ENCODE assay signal across 15 cellular contexts in genomic region chr5:113232667-113233066, GRCh38.
A peak's percentile ranks its signal among the peaks of the same experiment; 100 is the strongest.
DNase-seq lines count a peak whose midpoint lies in the region; ATAC-seq, FAIRE-seq and TF ChIP-seq lines count a peak whose summit lies in the region.
"Had no signal": no experiment of that assay in that cellular context is flagged by ENCODE, and none has a peak within 500 bp of the region (broad histone marks: within the 10 kb centered on the region; RNA-seq: fewer than 3 reads in every experiment).

No MANE protein-coding gene starts in this region.

- TF ChIP-seq POLR2A in endothelial cell of umbilical vein (IDR thresholded peaks at IDR 0.05; ENCODE audit: low read depth, low read length), result no peak

- CTCF ChIA-PET in endothelial cell of umbilical vein (lab: Charles Lee) (interaction anchor here (1.4 kb wide), 1 partner anchor 236 kb away, joined by 3 read pairs; no protein-coding TSS in a partner anchor), OCI-LY7 (lab: Charles Lee; ENCODE audit: unreplicated experiment) (no interaction called here)

- POLR2A ChIA-PET in endothelial cell of umbilical vein (lab: Charles Lee), result no interaction called here
- POLR2A ChIA-PET in OCI-LY7 (lab: Charles Lee), result no interaction called here

- H3K9me1 ChIP-seq in endothelial cell of umbilical vein (replicated peaks; ENCODE audit: control insufficient read depth, extremely low read depth, insufficient read depth, low read length), result peaks cover 3% of the 10 kb centered on the region

- no peaks in the 10 kb centered on the region for H3K36me3 ChIP-seq in endothelial cell of umbilical vein (ENCODE audit: control insufficient read depth in 2 of 2, extremely low read depth in 1 of 2, insufficient read depth in 2 of 2, low read length in 2 of 2)
- H3K36me3 ChIP-seq in mesendoderm (ENCODE audit: control insufficient read depth, insufficient read depth, low read length), result no peaks in the 10 kb centered on the region
- H3K36me3 ChIP-seq in OCI-LY7 (ENCODE audit: insufficient read depth, low read length), result no peaks in the 10 kb centered on the region
- H3K36me3 ChIP-seq: colonic mucosa, tibial nerve had no signal

- DNase-seq in DMS79 (lab: John Stamatoyannopoulos, UW), result peak; percentile 27
- DNase-seq in NCI-H69 (lab: John Stamatoyannopoulos, UW), result peak; percentile 82
- peak; percentile 60 for DNase-seq in endothelial cell of umbilical vein (ENCODE audit: low read depth, low spot score)
- no peak for DNase-seq in mesendoderm
- no peak for DNase-seq in OCI-LY7 (ENCODE audit: low spot score)
- DNase-seq in HK-2 (ENCODE audit: unreplicated experiment), result no peak
- DNase-seq in activated effector memory CD4-positive, alpha-beta T cell treated with anti-CD3 and anti-CD28 coated beads, Interleukin-2, amount 50 U/mL, for 16 hours, result no peak
- DNase-seq: activated CD4-positive, alpha-beta T cell treated with anti-CD3 and anti-CD28 coated beads for 36 hours; activated naive CD8-positive, alpha-beta T cell treated with anti-CD3 and anti-CD28 coated beads, Interleukin-2, amount 50 U/mL, for 24 hours; colonic mucosa; NCI-H2081 treated with DMSO at 0.1 percent for 48 hours; occipital lobe; PC-9 had no signal

- H3K4me2 ChIP-seq in endothelial cell of umbilical vein (ENCODE audit: insufficient read depth, low read length) (no peak overlapping the region), mesendoderm (ENCODE audit: low read length) (no peak overlapping the region), OCI-LY7 (ENCODE audit: low read length) (no peak overlapping the region)
- H3K4me2 ChIP-seq: PC-9 had no signal

- dilution Hi-C loops in endothelial cell of umbilical vein (cut with MboI; ENCODE audit: extremely low pct_ligation_motif_present, low sequenced_read_pairs), result no loop called here

- no peak overlapping the region for H2AK5ac ChIP-seq in mesendoderm (ENCODE audit: low read length)

- H3K56ac ChIP-seq in mesendoderm (ENCODE audit: low read length), result no peak overlapping the region

- no peak overlapping the region for H2BK5ac ChIP-seq in mesendoderm (ENCODE audit: low read length)

- ATAC-seq in GM21529 (IDR thresholded peaks at IDR 0.05; ENCODE audit: unreplicated experiment), result no peak
- ATAC-seq: activated CD4-positive, alpha-beta T cell treated with anti-CD3 and anti-CD28 coated beads for 36 hours; activated naive CD8-positive, alpha-beta T cell treated with anti-CD3 and anti-CD28 coated beads, Interleukin-2, amount 50 U/mL, for 24 hours had no signal

- H3K79me2 ChIP-seq in endothelial cell of umbilical vein (ENCODE audit: control insufficient read depth, insufficient read depth, low read length), result peaks cover 3% of the 10 kb centered on the region
- peaks cover 19% of the 10 kb centered on the region for H3K79me2 ChIP-seq in mesendoderm (ENCODE audit: control insufficient read depth, insufficient read depth, low read length)
- H3K79me2 ChIP-seq in OCI-LY7 (ENCODE audit: insufficient read depth, low read depth, low read length), result no peaks in the 10 kb centered on the region

- H3K23ac ChIP-seq in mesendoderm (ENCODE audit: low read length), result no peak overlapping the region

- peaks cover 15% of the 10 kb centered on the region for H3K4me1 ChIP-seq in endothelial cell of umbilical vein (ENCODE audit: control insufficient read depth, extremely low read depth, insufficient read depth, low read length)
- peaks cover 15% of the 10 kb centered on the region for H3K4me1 ChIP-seq in mesendoderm (ENCODE audit: control insufficient read depth, low read depth, low read length)
- H3K4me1 ChIP-seq in OCI-LY7 (ENCODE audit: insufficient read depth, low read length, poor library complexity, severe bottlenecking), result no peaks in the 10 kb centered on the region
- H3K4me1 ChIP-seq: colonic mucosa had no signal

- BruUV-seq in endothelial cell of umbilical vein (replicated peaks; lab: Mats Ljungman, UMichigan), result no TSS peak
- no TSS peak for BruUV-seq in OCI-LY7 (replicated peaks; lab: Mats Ljungman, UMichigan)

- H2BK120ac ChIP-seq in mesendoderm (ENCODE audit: low read depth, low read length), result no peak overlapping the region

- H3K4me3 ChIP-seq in endothelial cell of umbilical vein (replicated peaks in 1 of 3; ENCODE audit: insufficient read depth in 1 of 3, low read depth in 1 of 3, low read length in 3 of 3) (no peak overlapping the region), mesendoderm (ENCODE audit: low read length) (no peak overlapping the region), OCI-LY7 (ENCODE audit: low read depth, low read length, poor library complexity, severe bottlenecking) (no peak overlapping the region)
- H3K4me3 ChIP-seq: colonic mucosa, PC-9, tibial nerve had no signal

- H3K9me2 ChIP-seq in OCI-LY7 (ENCODE audit: insufficient read depth, low read length), result no peaks in the 10 kb centered on the region

- H2BK15ac ChIP-seq in mesendoderm (replicated peaks; ENCODE audit: low read depth), result no peak overlapping the region

- H2AFZ ChIP-seq in endothelial cell of umbilical vein (ENCODE audit: low read depth, low read length) (no peak overlapping the region), OCI-LY7 (ENCODE audit: low read length) (no peak overlapping the region)
- H2AFZ ChIP-seq: PC-9 had no signal

- WGBS in mesendoderm (ENCODE audit: extremely low coverage, insufficient coverage, low lambda C conversion rate), result no CpG with 5 or more reads among the region's 2 CpGs

- no peak overlapping the region for H4K5ac ChIP-seq in mesendoderm (ENCODE audit: low read length)

- H4K20me1 ChIP-seq in endothelial cell of umbilical vein (replicated peaks; ENCODE audit: control insufficient read depth, extremely low read depth, insufficient read depth, low read length) (peaks cover 4% of the 10 kb centered on the region), OCI-LY7 (ENCODE audit: insufficient read depth, low read length) (no peaks in the 10 kb centered on the region)

- H3K9ac ChIP-seq in endothelial cell of umbilical vein (replicated peaks; ENCODE audit: extremely low read depth, insufficient read depth, low read length) (no peak overlapping the region), mesendoderm (ENCODE audit: low read length) (no peak overlapping the region)

- H4K8ac ChIP-seq in mesendoderm (ENCODE audit: low read depth, low read length), result no peak overlapping the region

- no peak overlapping the region for H3K4ac ChIP-seq in mesendoderm (ENCODE audit: low read depth, low read length)

- H3K18ac ChIP-seq in mesendoderm (ENCODE audit: low read length), result peak overlapping the region; percentile 51

- H3K27me3 ChIP-seq in endothelial cell of umbilical vein (ENCODE audit: control insufficient read depth in 2 of 2, insufficient read depth in 2 of 2, low read length in 2 of 2) (no peaks in the 10 kb centered on the region), mesendoderm (ENCODE audit: insufficient read depth, low read length, poor library complexity) (no peaks in the 10 kb centered on the region)
- H3K27me3 ChIP-seq: colonic mucosa, tibial nerve had no signal

- peaks cover 17% of the 10 kb centered on the region for H3K79me1 ChIP-seq in mesendoderm (ENCODE audit: low read length)

- H3K9me3 ChIP-seq in endothelial cell of umbilical vein (replicated peaks; ENCODE audit: control insufficient read depth, insufficient read depth, low read length), result no peaks in the 10 kb centered on the region
- H3K9me3 ChIP-seq in OCI-LY7 (ENCODE audit: low read length), result no peaks in the 10 kb centered on the region
- H3K9me3 ChIP-seq: colonic mucosa, tibial nerve had no signal

- no peak for FAIRE-seq in endothelial cell of umbilical vein (lab: Jason Lieb, UNC)

- H3K27ac ChIP-seq in endothelial cell of umbilical vein (ENCODE audit: insufficient read depth, low read depth, low read length), result no peak overlapping the region
- H3K27ac ChIP-seq in mesendoderm (ENCODE audit: low read depth, low read length), result no peak overlapping the region
- H3K27ac ChIP-seq in OCI-LY7 (ENCODE audit: low read depth, low read length, poor library complexity, severe bottlenecking), result no peak overlapping the region
- H3K27ac ChIP-seq: colonic mucosa, PC-9 had no signal

- intact Hi-C loops in endothelial cell of umbilical vein (cut with micrococcal nuclease), result loop anchor here (10.0 kb wide), 1 partner anchor 282 kb away; the partner anchor contains the start of gene YTHDC2
- intact Hi-C loops in OCI-LY7 (cut with micrococcal nuclease; ENCODE audit: unreplicated experiment), result no loop called here

- no peak for TF ChIP-seq CTCF in endothelial cell of umbilical vein (IDR thresholded peaks at IDR 0.05; ENCODE audit: extremely low read depth in 1 of 2, insufficient read depth in 1 of 2, low read depth in 1 of 2, low read length in 2 of 2)
- TF ChIP-seq CTCF in OCI-LY7 (conservative IDR thresholded peaks at IDR 0.05; ENCODE audit: low read length), result no peak

TF ChIP-seq in endothelial cell of umbilical vein, 7 proteins besides CTCF, POLR2A, EP300 and RAD21:
- TF ChIP-seq FOS (IDR thresholded peaks at IDR 0.05; ENCODE audit: borderline replicate concordance, insufficient read depth, low read length) (no peak), EZH2 (IDR thresholded peaks at IDR 0.05; ENCODE audit: borderline replicate concordance, low read depth, low read length, severe bottlenecking) (no peak), MAX (IDR thresholded peaks at IDR 0.05; ENCODE audit: insufficient read depth, insufficient read length) (no peak), JUN (IDR thresholded peaks at IDR 0.05; ENCODE audit: borderline replicate concordance, insufficient read depth, insufficient read length, low read depth) (no peak), GATA2 (IDR thresholded peaks at IDR 0.05; ENCODE audit: insufficient read depth, insufficient read length, low read depth, low read length) (no peak), MYC (IDR thresholded peaks at IDR 0.05; ENCODE audit: low read depth, low read length) (no peak), POLR2AphosphoS5 (IDR thresholded peaks at IDR 0.05; ENCODE audit: insufficient read depth, low read depth, low read length) (no peak)

Comparison
In these comparisons a context has a peak if more than half of its experiments do, and no peak if none do; other contexts are left out.
1. DNase-seq: peak in DMS79 (single experiment), NCI-H69 (single experiment) and endothelial cell of umbilical vein (single experiment); none in mesendoderm (single experiment), OCI-LY7 (single experiment), HK-2 (single experiment) and activated effector memory CD4-positive, alpha-beta T cell treated with anti-CD3 and anti-CD28 coated beads, Interleukin-2, amount 50 U/mL, for 16 hours (single experiment).